ENCODE assay signal across 9 cellular contexts in genomic region chr1:12161324-12161661, GRCh38. TPM values are rescaled to one million over a fixed set of nuclear protein-coding genes. Genes with fewer than 3 reads are reported as not detected.
DNase-seq lines count a peak whose midpoint lies in the region; ATAC-seq and TF ChIP-seq lines count a peak whose summit lies in the region.
"Had no signal": no experiment of that assay in that cellular context is flagged by ENCODE, and none has a peak within 500 bp of the region (broad histone marks: within the 10 kb centered on the region; RNA-seq: fewer than 3 reads in every experiment).

No MANE protein-coding gene starts in this region.

- no peaks in the 10 kb centered on the region for H3K36me3 Mint-ChIP-seq in T-cell
- H3K36me3 Mint-ChIP-seq in stimulated activated memory B cell treated with anti-CD40 and anti-IgM and Interleukin-4, amounts not matched to agents 10 μg/mL and 1 μg/mL and 100 μg/mL, for 72 hours = no peaks in the 10 kb centered on the region

- H3K36me3 ChIP-seq in HCT116 (ENCODE audit: control insufficient read depth in 1 of 2, insufficient read depth in 2 of 2, low read length in 2 of 2) (no peaks in the 10 kb centered on the region), left ventricle myocardium inferior (no peaks in the 10 kb centered on the region)

- peak overlapping the region; percentile 51 for H3K9ac ChIP-seq in HCT116 (ENCODE audit: low read length)

- H3K4me1 ChIP-seq in HCT116 (ENCODE audit: control insufficient read depth in 1 of 2, insufficient read depth in 2 of 2, low read length in 2 of 2) = peaks cover 42 to 79% of the 10 kb centered on the region in 2 experiments
- peaks cover 32% of the 10 kb centered on the region for H3K4me1 ChIP-seq in left ventricle myocardium inferior

- H2AFZ ChIP-seq in HCT116 (ENCODE audit: low read depth, low read length, poor library complexity, severe bottlenecking) = no peak overlapping the region

- ATAC-seq in HCT116 (peak; percentile 4), T-cell (replicated peaks in 1 of 4) (peak in 1 of 4 experiments; percentile 0)
- ATAC-seq in stimulated activated memory B cell treated with anti-CD40 and anti-IgM and Interleukin-4, amounts not matched to agents 10 μg/mL and 1 μg/mL and 100 μg/mL, for 72 hours = no peak

- H3K9me2 ChIP-seq in HCT116 (ENCODE audit: insufficient read depth) = no peaks in the 10 kb centered on the region

- TF ChIP-seq RAD21 in HCT116 (IDR thresholded peaks at IDR 0.05; ENCODE audit: low read depth) = no peak

- POLR2A ChIA-PET in HCT116 (lab: Charles Lee) (no interaction called here), T-cell (lab: Charles Lee) (interaction anchor here in 1 of 2 donors (0.6 to 1.7 kb wide), 3 partner anchors 12 to 18 kb away, joined by 3 to 5 read pairs (median 4); no protein-coding TSS in a partner anchor)

- H3K9me3 ChIP-seq in HCT116 (ENCODE audit: control insufficient read depth in 1 of 2, insufficient read depth in 1 of 2, low read depth in 1 of 2, low read length in 2 of 2) (no peaks in the 10 kb centered on the region), left ventricle myocardium inferior (replicated peaks) (no peaks in the 10 kb centered on the region)

- H3K27me3 Mint-ChIP-seq in T-cell = no peaks in the 10 kb centered on the region
- no peaks in the 10 kb centered on the region for H3K27me3 Mint-ChIP-seq in stimulated activated memory B cell treated with anti-CD40 and anti-IgM and Interleukin-4, amounts not matched to agents 10 μg/mL and 1 μg/mL and 100 μg/mL, for 72 hours

- H3K27ac Mint-ChIP-seq in T-cell = peak overlapping the region; percentile 90 to 92
- H3K27ac Mint-ChIP-seq in stimulated activated memory B cell treated with anti-CD40 and anti-IgM and Interleukin-4, amounts not matched to agents 10 μg/mL and 1 μg/mL and 100 μg/mL, for 72 hours = peak overlapping the region; percentile 92

- H3K4me2 ChIP-seq in HCT116 (ENCODE audit: low read length) = peak overlapping the region; percentile 87

- CTCF ChIA-PET in HCT116 (lab: Charles Lee) (interaction anchor here (1.1 kb wide), 1 partner anchor 37 kb away, joined by 7 read pairs; no protein-coding TSS in a partner anchor), T-cell (lab: Charles Lee) (interaction anchor here in 1 of 2 donors (1.8 kb wide), 1 partner anchor 16 kb away, joined by 12 read pairs; no protein-coding TSS in a partner anchor)

- H3K27ac ChIP-seq in HCT116 (ENCODE audit: low read depth, low read length) (peak overlapping the region; percentile 56), left ventricle myocardium inferior (replicated peaks) (peak overlapping the region; percentile 84)

- peaks cover 0 to 3% (median 0%) of the 10 kb centered on the region in 3 donors for H3K9me3 Mint-ChIP-seq in T-cell
- H3K9me3 Mint-ChIP-seq in stimulated activated memory B cell treated with anti-CD40 and anti-IgM and Interleukin-4, amounts not matched to agents 10 μg/mL and 1 μg/mL and 100 μg/mL, for 72 hours = peaks cover 3% of the 10 kb centered on the region
- H3K9me3 Mint-ChIP-seq: neural crest cell had no signal

- no peaks in the 10 kb centered on the region for H4K20me1 ChIP-seq in HCT116 (ENCODE audit: insufficient read depth)

- no TSS peak for BruUV-seq in HCT116 (replicated peaks; lab: Mats Ljungman, UMichigan)

- H3K27me3 ChIP-seq in HCT116 (ENCODE audit: insufficient read depth, low read length) = no peaks in the 10 kb centered on the region
- H3K27me3 ChIP-seq in left ventricle myocardium inferior (ENCODE audit: low read depth) = peaks cover under 1% of the 10 kb centered on the region

- no peak for DNase-seq in HCT116 (ENCODE audit: low read depth, low spot score)
- no peak for DNase-seq in T-cell
- DNase-seq in left ventricle myocardium inferior = no peak
- no peak for DNase-seq in KG1 (lab: John Stamatoyannopoulos, UW)
- no peak for DNase-seq in dedifferentiated amniotic fluid mesenchymal stem cell (ENCODE audit: extremely low spot score)
- no peak for DNase-seq in EL
- DNase-seq: NCI-H82 had no signal

- no peak for TF ChIP-seq POLR2A in HCT116 (IDR thresholded peaks at IDR 0.05; ENCODE audit: borderline replicate concordance, extremely low read depth, insufficient read depth, insufficient read length)

- RAD21 ChIA-PET in HCT116 (lab: Charles Lee; ENCODE audit: low non-redundant PET in 1 of 2, low total read pairs in 2 of 2, uncharacterized antibody in 2 of 2, unreplicated experiment in 2 of 2) = no interaction called here

- TF ChIP-seq CTCF in HCT116 (IDR thresholded peaks at IDR 0.05 in 2 of 3, conservative IDR thresholded peaks at IDR 0.05 in 1 of 3; ENCODE audit: borderline replicate concordance in 1 of 3, insufficient read depth in 1 of 3, low read depth in 2 of 3, low read length in 2 of 3) (no peak), left ventricle myocardium inferior (IDR thresholded peaks at IDR 0.05; ENCODE audit: borderline replicate concordance) (no peak)

- no peaks in the 10 kb centered on the region for H3K79me2 ChIP-seq in HCT116 (ENCODE audit: insufficient read depth, low read length)

- peak overlapping the region in 1 of 2 experiments; percentile 47; a peak in 2 of 4 replicates for H3K4me3 ChIP-seq in HCT116 (replicated peaks in 1 of 2; ENCODE audit: low read depth in 1 of 2, low read length in 2 of 2)
- no peak overlapping the region for H3K4me3 ChIP-seq in left ventricle myocardium inferior

- peaks cover 72 to 83% (median 83%) of the 10 kb centered on the region in 3 donors for H3K4me1 Mint-ChIP-seq in T-cell
- peaks cover 88% of the 10 kb centered on the region for H3K4me1 Mint-ChIP-seq in stimulated activated memory B cell treated with anti-CD40 and anti-IgM and Interleukin-4, amounts not matched to agents 10 μg/mL and 1 μg/mL and 100 μg/mL, for 72 hours

- H3K4me3 Mint-ChIP-seq in T-cell = peak overlapping the region in 2 of 3 donors; percentile 43 to 52
- H3K4me3 Mint-ChIP-seq in stimulated activated memory B cell treated with anti-CD40 and anti-IgM and Interleukin-4, amounts not matched to agents 10 μg/mL and 1 μg/mL and 100 μg/mL, for 72 hours = no peak overlapping the region
- H3K4me3 Mint-ChIP-seq: neural crest cell had no signal

- intact Hi-C loops in HCT116 (cut with micrococcal nuclease) = no loop called here
- intact Hi-C loops in left ventricle myocardium inferior (cut with micrococcal nuclease) = no loop called here

TF ChIP-seq in HCT116, 20 proteins besides CTCF, POLR2A, EP300 and RAD21:
- TF ChIP-seq EZH2 (IDR thresholded peaks at IDR 0.05) (no peak), REST (IDR thresholded peaks at IDR 0.05; ENCODE audit: low read depth) (no peak), CEBPB (IDR thresholded peaks at IDR 0.05; ENCODE audit: low read depth) (no peak), SRF (IDR thresholded peaks at IDR 0.05; ENCODE audit: low read depth) (no peak), CBX3 (IDR thresholded peaks at IDR 0.05; ENCODE audit: low read depth) (no peak), ZNF274 (IDR thresholded peaks at IDR 0.05; ENCODE audit: low read depth, low read length) (no peak), EGR1 (IDR thresholded peaks at IDR 0.05; ENCODE audit: low read depth) (no peak), ELF1 (IDR thresholded peaks at IDR 0.05; ENCODE audit: borderline replicate concordance, low read depth) (no peak), YY1 (IDR thresholded peaks at IDR 0.05; ENCODE audit: extremely low read depth, insufficient replicate concordance, low read depth, low read length) (no peak), SP1 (IDR thresholded peaks at IDR 0.05; ENCODE audit: low read depth) (no peak)
- TF ChIP-seq, protein P1, sequence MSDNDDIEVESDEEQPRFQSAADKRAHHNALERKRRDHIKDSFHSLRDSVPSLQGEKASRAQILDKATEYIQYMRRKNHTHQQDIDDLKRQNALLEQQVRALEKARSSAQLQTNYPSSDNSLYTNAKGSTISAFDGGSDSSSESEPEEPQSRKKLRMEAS (IDR thresholded peaks at IDR 0.05) = no peak
TF ChIP-seq in HCT116: peak in this region for 0.

RNA-seq across cellular contexts. Expression of gene TNFRSF1B, which starts 5.5 kb away (rescaled TPM):
- total RNA-seq in HCT116 (2021; ENCODE audit: unreplicated experiment) = 0.61 TPM
- 0.12 and 0.14 TPM in 2 replicates for polyA plus RNA-seq in HCT116 (2012)
- 100 to 1,000 TPM in 2 of 5 donors, 10 to 100 TPM in 3; 55.0 to 130 (median 99.6) TPM for total RNA-seq in T-cell
- 16.2 TPM for total RNA-seq in left ventricle myocardium inferior

Comparison
In these comparisons a context has a peak if more than half of its experiments do, and no peak if none do; other contexts are left out.
1. RNA of gene TNFRSF1B, which starts 5.5 kb away (total RNA-seq): 55.0 to 130 TPM in T-cell and 16.2 TPM in left ventricle myocardium inferior (single experiment); 0.61 TPM in HCT116 (single experiment); every median in the first group is over 10 times any median in the second.